8 cellular contexts compared by ENCODE assay signal in the genomic region with DNA sequence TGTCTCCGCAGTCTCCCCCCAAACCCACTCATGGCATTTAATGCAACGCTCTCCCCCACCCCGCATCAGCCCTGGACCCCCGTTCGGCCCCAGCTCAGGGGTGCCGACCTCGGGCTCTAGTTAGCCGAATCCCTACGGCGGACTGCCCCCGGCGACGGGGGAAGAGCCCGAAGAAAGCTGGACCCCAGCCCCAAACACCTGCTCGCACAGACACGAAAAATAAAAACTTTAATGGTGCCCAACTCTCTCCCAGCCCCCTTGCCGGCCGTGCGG. TPM values are rescaled to one million over a fixed set of nuclear protein-coding genes. Genes with fewer than 3 reads are reported as not detected.
DNase-seq lines count a peak whose midpoint lies in the region; ATAC-seq and TF ChIP-seq lines count a peak whose summit lies in the region.

No MANE protein-coding gene starts in this region.

- peak overlapping the region; percentile 81 for H3K4me3 ChIP-seq in AG10803 (ENCODE audit: low read length)
- peak overlapping the region; percentile 99 for H3K4me3 ChIP-seq in OCI-LY7 (ENCODE audit: low read depth, low read length, poor library complexity, severe bottlenecking)
- H3K4me3 ChIP-seq in dorsolateral prefrontal cortex = peak overlapping the region; percentile 61 to 87 (median 75)

- no peak for ATAC-seq in HG03354 (IDR thresholded peaks at IDR 0.05; ENCODE audit: poor library complexity, severe bottlenecking, unreplicated experiment)

- no peaks in the 10 kb centered on the region for H3K9me3 ChIP-seq in OCI-LY7 (ENCODE audit: low read length)

- H3K27ac ChIP-seq in OCI-LY7 (ENCODE audit: low read depth, low read length, poor library complexity, severe bottlenecking) = peak overlapping the region; percentile 95
- peak overlapping the region; percentile 6 to 95 (median 84) for H3K27ac ChIP-seq in dorsolateral prefrontal cortex

- peaks cover 41% of the 10 kb centered on the region for H3K4me1 ChIP-seq in OCI-LY7 (ENCODE audit: insufficient read depth, low read length, poor library complexity, severe bottlenecking)

- intact Hi-C loops in OCI-LY7 (cut with micrococcal nuclease; ENCODE audit: unreplicated experiment) = loop anchor here (5.0 kb wide), 1 partner anchor 98 kb away; a partner anchor contains a TSS
- intact Hi-C loops in dorsolateral prefrontal cortex (cut with DNase I) = loop anchor here in 1 of 2 donors (10.0 kb wide), 3 partner anchors 194 to 384 kb away; a partner anchor contains a TSS

- peaks cover 34% of the 10 kb centered on the region for H4K20me1 ChIP-seq in OCI-LY7 (ENCODE audit: insufficient read depth, low read length)

- peaks cover 22% of the 10 kb centered on the region for H3K4me1 Mint-ChIP-seq in nephron

- CTCF ChIA-PET in OCI-LY7 (lab: Charles Lee; ENCODE audit: unreplicated experiment) = no interaction called here

- POLR2A ChIA-PET in OCI-LY7 (lab: Charles Lee) = interaction anchor here (0.6 kb wide), 1 partner anchor 19 kb away, joined by 3 read pairs; no protein-coding TSS in a partner anchor

- H3K9me2 ChIP-seq in OCI-LY7 (ENCODE audit: insufficient read depth, low read length) = no peaks in the 10 kb centered on the region

- H3K9me3 Mint-ChIP-seq in nephron = no peaks in the 10 kb centered on the region

- peaks cover 42% of the 10 kb centered on the region for H3K36me3 ChIP-seq in OCI-LY7 (ENCODE audit: insufficient read depth, low read length)

- TF ChIP-seq CTCF in AG10803 (conservative IDR thresholded peaks at IDR 0.05; ENCODE audit: low read length) (no peak), OCI-LY7 (conservative IDR thresholded peaks at IDR 0.05; ENCODE audit: low read length) (no peak), dorsolateral prefrontal cortex (IDR thresholded peaks at IDR 0.05 in 54 of 56, conservative IDR thresholded peaks at IDR 0.05 in 2 of 56; ENCODE audit: low read depth in 1 of 56, partially characterized antibody in 56 of 56) (no peak), nephron (IDR thresholded peaks at IDR 0.05; ENCODE audit: unreplicated experiment in 3 of 3) (no peak)

- H3K36me3 Mint-ChIP-seq in nephron (ENCODE audit: low read depth) = peaks cover 14% of the 10 kb centered on the region

- H3K4me2 ChIP-seq in OCI-LY7 (ENCODE audit: low read length) = peak overlapping the region; percentile 77

- H3K27ac Mint-ChIP-seq in nephron = peak overlapping the region; percentile 93 to 98 (median 97)

- H3K4me3 Mint-ChIP-seq in nephron = peak overlapping the region; percentile 91 to 98 (median 97)

- H3K27me3 Mint-ChIP-seq in nephron (ENCODE audit: low read depth) = peaks cover 21% of the 10 kb centered on the region

- DNase-seq in AG10803 (ENCODE audit: low read depth) (no peak), OCI-LY7 (ENCODE audit: low spot score) (no peak), dorsolateral prefrontal cortex (no peak), DMS153 treated with DMSO at 0.1 percent for 48 hours (lab: John Stamatoyannopoulos, UW; ENCODE audit: unreplicated experiment) (no peak), NCI-H446 treated with DMSO at 0.1 percent for 48 hours (lab: John Stamatoyannopoulos, UW) (no peak), NCI-H510A treated with DMSO at 0.1 percent for 48 hours (lab: John Stamatoyannopoulos, UW) (no peak)

- peaks cover 46% of the 10 kb centered on the region for H3K79me2 ChIP-seq in OCI-LY7 (ENCODE audit: insufficient read depth, low read depth, low read length)

- no TSS peak for BruUV-seq in OCI-LY7 (replicated peaks; lab: Mats Ljungman, UMichigan)

- H3K27me3 ChIP-seq in dorsolateral prefrontal cortex = no peaks in the 10 kb centered on the region

- H2AFZ ChIP-seq in OCI-LY7 (ENCODE audit: low read length) = no peak overlapping the region

RNA-seq across cellular contexts. Expression of a gene that starts 0.6 kb away (rescaled TPM):
- 125 and 139 TPM in 2 replicates for total RNA-seq in OCI-LY7 (2014; rRNA removed; shearing (Covaris generic))
- total RNA-seq in OCI-LY7 (2022) (250 and 271 TPM in 2 replicates), dorsolateral prefrontal cortex (10 to 100 TPM; 22.3 to 50.7 (median 35.3) TPM)
